Comparison of ENCODE assay signal across 20 cellular contexts in the genomic region with DNA sequence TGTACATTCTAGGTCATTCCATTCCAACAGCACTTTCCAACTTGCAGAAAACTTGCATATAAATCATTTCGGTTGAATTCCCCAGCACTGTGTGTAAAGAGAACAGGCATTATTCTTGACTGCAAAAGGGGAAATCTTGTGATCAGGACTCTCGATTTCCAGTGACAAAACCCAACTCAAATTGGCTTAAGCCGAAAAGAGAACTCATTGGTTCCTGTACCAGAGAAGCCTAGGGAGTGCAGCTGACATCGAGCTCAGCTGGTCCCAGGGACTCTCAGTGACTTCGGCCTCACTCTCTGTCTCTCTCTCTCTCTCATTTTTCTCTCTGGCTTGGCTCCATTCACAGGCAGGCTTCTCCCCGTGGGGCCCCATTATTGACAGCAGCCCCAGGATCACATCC. TPM values are rescaled to one million over a fixed set of nuclear protein-coding genes. Genes with fewer than 3 reads are reported as not detected.
DNase-seq lines count a peak whose midpoint lies in the region; ATAC-seq and TF ChIP-seq lines count a peak whose summit lies in the region.
"Had no signal": no experiment of that assay in that cellular context is flagged by ENCODE, and none has a peak within 500 bp of the region (broad histone marks: within the 10 kb centered on the region; RNA-seq: fewer than 3 reads in every experiment).

No MANE protein-coding gene starts in this region.

- no peaks in the 10 kb centered on the region for H3K27me3 ChIP-seq in WERI-Rb-1 (ENCODE audit: insufficient read depth, low read depth, severe bottlenecking)
- H3K27me3 ChIP-seq in neuronal stem cell (ENCODE audit: control insufficient read depth in 3 of 3, insufficient read depth in 3 of 3, low read depth in 1 of 3, low read length in 3 of 3): peaks cover 0 to 17% (median 0%) of the 10 kb centered on the region in 3 experiments

- TF ChIP-seq CTCF in CD14-positive monocyte (IDR thresholded peaks at IDR 0.05) (no peak), WERI-Rb-1 (IDR thresholded peaks at IDR 0.05; ENCODE audit: low read depth, low read length) (no peak)

- H3K23ac ChIP-seq in neuronal stem cell (ENCODE audit: low read depth, low read length, poor library complexity): no peak overlapping the region

- no peaks in the 10 kb centered on the region for H3K4me1 ChIP-seq in neuronal stem cell (ENCODE audit: control insufficient read depth in 2 of 2, insufficient read depth in 1 of 2, low read depth in 1 of 2, low read length in 2 of 2)
- H3K4me1 ChIP-seq: SJCRH30 had no signal

- H3K79me1 ChIP-seq in neuronal stem cell (ENCODE audit: low read depth, low read length): no peaks in the 10 kb centered on the region

- no peak overlapping the region for H3K9ac ChIP-seq in neuronal stem cell (ENCODE audit: low read depth, low read length, poor library complexity)
- H3K9ac ChIP-seq: KMS-11 had no signal

- H3K4me3 ChIP-seq in WERI-Rb-1 (ENCODE audit: low read depth, low read length) (no peak overlapping the region), neuronal stem cell (ENCODE audit: low read length in 2 of 2) (no peak overlapping the region)
- H3K4me3 ChIP-seq: GM23338, SJCRH30 had no signal

- no peak overlapping the region for H2BK15ac ChIP-seq in neuronal stem cell (ENCODE audit: low read length)

- no peak overlapping the region for H3K14ac ChIP-seq in neuronal stem cell (ENCODE audit: low read length)

- peak overlapping the region; percentile 38 to 66 for H3K4me3 Mint-ChIP-seq in CD14-positive monocyte
- H3K4me3 Mint-ChIP-seq in activated naive CD8-positive, alpha-beta T cell treated with anti-CD3 and anti-CD28 coated beads for 36 hours: no peak overlapping the region
- H3K4me3 Mint-ChIP-seq: GM23338 had no signal

- no peak overlapping the region for H2BK12ac ChIP-seq in neuronal stem cell (ENCODE audit: low read length)

- H3K36me3 ChIP-seq in WERI-Rb-1 (peaks cover 2% of the 10 kb centered on the region), neuronal stem cell (replicated peaks in 1 of 2; ENCODE audit: control insufficient read depth in 2 of 2, insufficient read depth in 2 of 2, low read length in 2 of 2) (no peaks in the 10 kb centered on the region)
- H3K36me3 ChIP-seq: SJCRH30 had no signal

- H2AK5ac ChIP-seq in neuronal stem cell (ENCODE audit: low read depth, low read length): no peak overlapping the region

- no peak overlapping the region for H2BK120ac ChIP-seq in neuronal stem cell (ENCODE audit: low read depth, low read length)

- ATAC-seq in HG02885 (IDR thresholded peaks at IDR 0.05; ENCODE audit: poor library complexity, unreplicated experiment) (no peak), GM21515 (IDR thresholded peaks at IDR 0.05; ENCODE audit: unreplicated experiment) (no peak)
- ATAC-seq: GM23338, PC-3 had no signal

- H3K27me3 Mint-ChIP-seq in CD14-positive monocyte (ENCODE audit: low read depth in 3 of 3): peaks cover 0 to 7% (median 4%) of the 10 kb centered on the region in 3 donors
- peaks cover 3% of the 10 kb centered on the region for H3K27me3 Mint-ChIP-seq in activated naive CD8-positive, alpha-beta T cell treated with anti-CD3 and anti-CD28 coated beads for 36 hours

- peak overlapping the region; percentile 88 for H3K27ac ChIP-seq in WERI-Rb-1
- H3K27ac ChIP-seq in neuronal stem cell (replicated peaks; ENCODE audit: low read length): no peak overlapping the region
- H3K27ac ChIP-seq: KMS-11, SJCRH30 had no signal

- H3K4ac ChIP-seq in neuronal stem cell (ENCODE audit: low read length): no peak overlapping the region

- intact Hi-C loops in CD14-positive monocyte (cut with micrococcal nuclease): no loop called here

- H3K27ac Mint-ChIP-seq in CD14-positive monocyte: peak overlapping the region; percentile 78 to 94 (median 88)
- H3K27ac Mint-ChIP-seq in activated naive CD8-positive, alpha-beta T cell treated with anti-CD3 and anti-CD28 coated beads for 36 hours: no peak overlapping the region
- H3K27ac Mint-ChIP-seq: GM23338 had no signal

- peaks cover 0 to 2% (median 0%) of the 10 kb centered on the region in 7 donors for H3K9me3 Mint-ChIP-seq in CD14-positive monocyte
- no peaks in the 10 kb centered on the region for H3K9me3 Mint-ChIP-seq in activated naive CD8-positive, alpha-beta T cell treated with anti-CD3 and anti-CD28 coated beads for 36 hours
- H3K9me3 Mint-ChIP-seq: GM23338 had no signal

- H3K4me2 ChIP-seq in neuronal stem cell (ENCODE audit: insufficient read depth, low read length, poor library complexity, severe bottlenecking): no peak overlapping the region
- H3K4me2 ChIP-seq: GM23338, KMS-11 had no signal

- peaks cover 85% of the 10 kb centered on the region for H3K4me1 Mint-ChIP-seq in CD14-positive monocyte
- peaks cover 13% of the 10 kb centered on the region for H3K4me1 Mint-ChIP-seq in activated naive CD8-positive, alpha-beta T cell treated with anti-CD3 and anti-CD28 coated beads for 36 hours

- peaks cover 4 to 8% of the 10 kb centered on the region in 2 donors for H3K36me3 Mint-ChIP-seq in CD14-positive monocyte
- H3K36me3 Mint-ChIP-seq in activated naive CD8-positive, alpha-beta T cell treated with anti-CD3 and anti-CD28 coated beads for 36 hours: no peaks in the 10 kb centered on the region

- H2AFZ ChIP-seq in neuronal stem cell (ENCODE audit: low read length): no peak overlapping the region
- H2AFZ ChIP-seq: GM23338 had no signal

- no peak overlapping the region for H4K8ac ChIP-seq in neuronal stem cell (ENCODE audit: low read depth, low read length)

- no peak overlapping the region for H2BK5ac ChIP-seq in neuronal stem cell (ENCODE audit: low read length)

- no CpG with 5 or more reads among the region's 6 CpGs for WGBS in neuronal stem cell (ENCODE audit: extremely low coverage in 2 of 2, insufficient read length in 2 of 2, insufficient replicate concordance in 1 of 2), 2 donors

- H4K91ac ChIP-seq in neuronal stem cell (ENCODE audit: low read depth, low read length, poor library complexity): no peak overlapping the region

- no peak overlapping the region for H3K18ac ChIP-seq in neuronal stem cell (ENCODE audit: low read length)

- DNase-seq in CD14-positive monocyte (ENCODE audit: low spot score): no peak
- DNase-seq in MV-4-11 (lab: John Stamatoyannopoulos, UW): peak; percentile 78
- DNase-seq in WERI-Rb-1: no peak
- DNase-seq in midbrain (lab: John Stamatoyannopoulos, UW): peak; percentile 35
- DNase-seq in activated naive CD8-positive, alpha-beta T cell treated with anti-CD3 and anti-CD28 coated beads for 36 hours: no peak
- DNase-seq in neuronal stem cell (ENCODE audit: low spot score): no peak
- DNase-seq: DMS79, HCEC 1CT, NCI-H1092 treated with DMSO at 0.1 percent for 48 hours, NCI-H146, NCI-H2029 treated with DMSO at 0.1 percent for 48 hours, NCI-H526 treated with DMSO at 0.1 percent for 48 hours, PC-3, RPMI8226, SJCRH30 had no signal

- no peaks in the 10 kb centered on the region for H3K9me3 ChIP-seq in WERI-Rb-1 (ENCODE audit: severe bottlenecking)
- no peaks in the 10 kb centered on the region for H3K9me3 ChIP-seq in neuronal stem cell (replicated peaks in 1 of 2; ENCODE audit: control insufficient read depth in 2 of 2, insufficient read depth in 1 of 2, low read depth in 1 of 2, low read length in 2 of 2)
- H3K9me3 ChIP-seq: SJCRH30 had no signal

RNA-seq across cellular contexts. Expression of a gene that starts 30.7 kb away (rescaled TPM):
- polyA plus RNA-seq in CD14-positive monocyte: 100 to 1,000 TPM; 112 to 175 TPM
- total RNA-seq in activated naive CD8-positive, alpha-beta T cell treated with anti-CD3 and anti-CD28 coated beads for 36 hours: not detected
- not detected for polyA plus RNA-seq in neuronal stem cell (2013, experiment 1 of 2)
- polyA plus RNA-seq in neuronal stem cell (2013, experiment 2 of 2): not detected
- total RNA-seq: GM23338, HT-29, PC-3, SJCRH30 had no signal
- polyA plus RNA-seq: GM23338 had no signal

RNA-seq across cellular contexts. Expression of a gene that starts 55.0 kb away (rescaled TPM):
- 10 to 100 TPM; 26.8 to 40.9 TPM for polyA plus RNA-seq in CD14-positive monocyte
- 1 to 10 TPM; 1.8 TPM for total RNA-seq in activated naive CD8-positive, alpha-beta T cell treated with anti-CD3 and anti-CD28 coated beads for 36 hours
- 1.6 TPM for polyA plus RNA-seq in neuronal stem cell (2013, experiment 1 of 2)
- polyA plus RNA-seq in neuronal stem cell (2013, experiment 2 of 2): 1.4 TPM

RNA-seq across cellular contexts. Expression of a gene that starts 58.5 kb away (rescaled TPM):
- polyA plus RNA-seq in CD14-positive monocyte: 100 to 1,000 TPM in 1 of 2 donors, 10 to 100 TPM in 1; 65.0 to 122 TPM
- total RNA-seq in activated naive CD8-positive, alpha-beta T cell treated with anti-CD3 and anti-CD28 coated beads for 36 hours: not detected
- polyA plus RNA-seq in neuronal stem cell (2013, experiment 1 of 2): not detected
- not detected for polyA plus RNA-seq in neuronal stem cell (2013, experiment 2 of 2)
- total RNA-seq: GM23338, HT-29, PC-3 had no signal
- polyA plus RNA-seq: GM23338 had no signal

Comparison
In these comparisons a context has a peak if more than half of its experiments do, and no peak if none do; other contexts are left out.
1. DNase-seq: peak in MV-4-11 (single experiment) and midbrain (single experiment); none in CD14-positive monocyte (single experiment), WERI-Rb-1 (single experiment), activated naive CD8-positive, alpha-beta T cell treated with anti-CD3 and anti-CD28 coated beads for 36 hours (single experiment) and neuronal stem cell (single experiment).